ENCODE assay signal across 10 cellular contexts in the genomic region with DNA sequence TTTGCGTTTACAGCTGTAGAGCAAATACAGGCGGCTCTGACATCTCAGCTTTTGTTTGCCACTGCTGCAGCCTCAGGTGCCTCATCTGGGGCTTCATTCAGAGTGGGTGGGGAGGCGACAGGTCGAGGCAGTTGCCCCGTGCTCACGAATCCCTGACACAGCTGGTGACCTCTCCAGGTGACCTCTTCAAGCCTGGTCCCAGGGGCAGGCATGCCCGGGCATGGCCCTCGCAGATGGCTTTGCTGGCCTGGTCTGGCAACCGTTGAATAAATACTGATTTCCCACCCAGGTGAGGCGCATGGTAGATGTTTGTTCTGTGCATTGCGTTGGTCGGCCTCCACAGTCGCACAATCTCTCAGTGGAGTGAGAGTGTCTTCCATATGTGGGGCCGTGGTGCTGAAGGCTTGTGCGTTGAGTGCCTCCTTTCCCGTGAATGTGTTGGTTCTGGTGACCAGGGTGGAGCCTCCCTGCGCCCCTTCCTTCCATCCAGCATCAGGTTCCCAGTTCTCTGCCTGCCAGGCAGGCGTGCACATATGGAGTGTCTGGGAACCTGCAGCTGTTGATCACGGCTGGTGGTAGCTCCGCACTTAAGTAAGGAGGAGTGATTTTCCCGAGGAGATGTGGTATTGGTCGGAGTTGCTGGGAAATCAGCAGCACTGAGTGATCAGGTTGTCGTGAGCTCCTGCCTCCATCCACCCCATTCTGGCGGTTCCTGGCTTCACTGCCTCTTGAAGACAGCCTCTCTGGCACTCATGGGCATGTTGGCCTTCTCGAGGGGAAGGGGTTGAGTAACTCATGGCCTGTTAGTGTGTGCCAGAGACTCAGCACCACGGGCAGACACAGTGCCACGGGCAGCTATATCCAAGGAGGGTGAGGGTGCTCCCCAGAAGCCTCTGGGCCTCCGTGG.
DNase-seq lines count a peak whose midpoint lies in the region; ATAC-seq and TF ChIP-seq lines count a peak whose summit lies in the region.
"Had no signal": no experiment of that assay in that cellular context is flagged by ENCODE, and none has a peak within 500 bp of the region (broad histone marks: within the 10 kb centered on the region; RNA-seq: fewer than 3 reads in every experiment).

No MANE protein-coding gene starts in this region.

- H3K36me3 Mint-ChIP-seq in Caco-2 (ENCODE audit: insufficient read depth, unreplicated experiment), result peaks cover 22% of the 10 kb centered on the region
- no peaks in the 10 kb centered on the region for H3K36me3 Mint-ChIP-seq in glutamatergic neuron (ENCODE audit: unreplicated experiment)
- H3K36me3 Mint-ChIP-seq: CD14-positive monocyte had no signal

- CTCF ChIA-PET in Caco-2 (lab: Charles Lee), result no interaction called here

- no peak for ATAC-seq in HG02870 (IDR thresholded peaks at IDR 0.05; ENCODE audit: unreplicated experiment)

- peak overlapping the region; percentile 60 for H3K27ac Mint-ChIP-seq in Caco-2 (ENCODE audit: unreplicated experiment)
- H3K27ac Mint-ChIP-seq in glutamatergic neuron (ENCODE audit: unreplicated experiment), result peak overlapping the region; percentile 77

- H3K9me3 ChIP-seq in Caco-2 (no peaks in the 10 kb centered on the region), HUES6 (ENCODE audit: control insufficient read depth, insufficient read depth, low read depth, low read length) (no peaks in the 10 kb centered on the region), Karpas-422 (ENCODE audit: low read length) (peaks cover 12% of the 10 kb centered on the region; the same call in 1 of the 2 replicates)

- no peaks in the 10 kb centered on the region for H4K20me1 ChIP-seq in Karpas-422 (ENCODE audit: insufficient read depth, low read depth, low read length)

- intact Hi-C loops in Caco-2 (cut with micrococcal nuclease; ENCODE audit: unreplicated experiment), result no loop called here

- peaks cover 11% of the 10 kb centered on the region; the same call in 1 of the 2 replicates for H3K4me1 ChIP-seq in Caco-2
- peaks cover 46% of the 10 kb centered on the region for H3K4me1 ChIP-seq in HUES6 (ENCODE audit: control insufficient read depth, insufficient read depth, low read length)
- H3K4me1 ChIP-seq in Karpas-422 (ENCODE audit: low read length), result no peaks in the 10 kb centered on the region

- peaks cover 96% of the 10 kb centered on the region for H3K79me2 ChIP-seq in Karpas-422 (ENCODE audit: low read length)

- H3K4me3 ChIP-seq in Caco-2 (ENCODE audit: low read depth, low read length), result no peak overlapping the region
- H3K4me3 ChIP-seq in HUES6 (ENCODE audit: low read depth, low read length), result no peak overlapping the region
- no peak overlapping the region for H3K4me3 ChIP-seq in Karpas-422 (ENCODE audit: low read length)

- BruUV-seq in Caco-2 (replicated peaks; lab: Mats Ljungman, UMichigan), result no TSS peak

- H3K9me2 ChIP-seq in Karpas-422 (replicated peaks; ENCODE audit: insufficient read depth, low read length), result no peaks in the 10 kb centered on the region

- DNase-seq in Caco-2 (no peak), NCI-H748 treated with DMSO at 0.1 percent for 48 hours (lab: John Stamatoyannopoulos, UW) (peak; percentile 36), glutamatergic neuron (peak; percentile 35), LoVo (ENCODE audit: low spot score) (no peak), Karpas-422 (no peak), glomerular visceral epithelial cell (ENCODE audit: extremely low spot score) (no peak)
- DNase-seq: hippocampal formation had no signal

- H3K9ac ChIP-seq in HUES6 (ENCODE audit: low read length) (peak overlapping the region; percentile 40), Karpas-422 (ENCODE audit: low read length) (no peak overlapping the region)

- peaks cover 6% of the 10 kb centered on the region for H3K4me1 Mint-ChIP-seq in Caco-2 (ENCODE audit: low read depth, unreplicated experiment)
- H3K4me1 Mint-ChIP-seq in glutamatergic neuron (ENCODE audit: low read depth, unreplicated experiment), result peaks cover 52% of the 10 kb centered on the region
- H3K4me1 Mint-ChIP-seq: CD14-positive monocyte had no signal

- H3K4me3 Mint-ChIP-seq in Caco-2 (ENCODE audit: unreplicated experiment) (no peak overlapping the region), glutamatergic neuron (ENCODE audit: unreplicated experiment) (peak overlapping the region; percentile 55)
- H3K4me3 Mint-ChIP-seq: CD14-positive monocyte had no signal

- peaks cover 1% of the 10 kb centered on the region; the same call in 1 of the 2 replicates for H3K36me3 ChIP-seq in Caco-2 (ENCODE audit: control insufficient read depth, insufficient read depth, low read length)
- H3K36me3 ChIP-seq in HUES6 (ENCODE audit: control insufficient read depth, insufficient read depth, low read length), result no peaks in the 10 kb centered on the region
- H3K36me3 ChIP-seq in Karpas-422 (ENCODE audit: insufficient read depth, low read length), result peaks cover 3% of the 10 kb centered on the region; the same call in 1 of the 2 replicates

- POLR2A ChIA-PET in Caco-2 (lab: Charles Lee), result interaction anchor here (0.5 kb wide), 1 partner anchor 472 kb away, joined by 3 read pairs; no protein-coding TSS in a partner anchor

- H3K27ac ChIP-seq in HUES6 (ENCODE audit: low read depth, low read length) (peak overlapping the region; percentile 60), Karpas-422 (ENCODE audit: low read length) (no peak overlapping the region)

- H3K9me3 Mint-ChIP-seq in Caco-2 (ENCODE audit: unreplicated experiment), result no peaks in the 10 kb centered on the region
- H3K9me3 Mint-ChIP-seq in glutamatergic neuron (ENCODE audit: unreplicated experiment), result peaks cover 7% of the 10 kb centered on the region
- H3K9me3 Mint-ChIP-seq: CD14-positive monocyte had no signal

- H3K27me3 Mint-ChIP-seq in Caco-2 (ENCODE audit: insufficient read depth, unreplicated experiment) (no peaks in the 10 kb centered on the region), glutamatergic neuron (ENCODE audit: unreplicated experiment) (peaks cover 11% of the 10 kb centered on the region)

- TF ChIP-seq CTCF in Caco-2 (IDR thresholded peaks at IDR 0.05; ENCODE audit: insufficient read depth in 1 of 2, low read depth in 1 of 2, low read length in 1 of 2, severe bottlenecking in 1 of 2, unreplicated experiment in 1 of 2) (no peak), glutamatergic neuron (IDR thresholded peaks at IDR 0.05; ENCODE audit: partially characterized antibody, unreplicated experiment) (no peak)

- no peak overlapping the region for H3K4me2 ChIP-seq in Karpas-422 (ENCODE audit: low read depth, low read length, poor library complexity, severe bottlenecking)

- H2AFZ ChIP-seq in Karpas-422 (ENCODE audit: low read length), result no peak overlapping the region

- H3K27me3 ChIP-seq in Caco-2 (replicated peaks; ENCODE audit: control insufficient read depth, insufficient read depth, low read length) (no peaks in the 10 kb centered on the region), HUES6 (ENCODE audit: control insufficient read depth, insufficient read depth, low read length) (no peaks in the 10 kb centered on the region), Karpas-422 (ENCODE audit: low read length) (no peaks in the 10 kb centered on the region)

Comparison
In these comparisons a context has a peak if more than half of its experiments do, and no peak if none do; other contexts are left out.
1. DNase-seq: peak in NCI-H748 treated with DMSO at 0.1 percent for 48 hours (single experiment) and glutamatergic neuron (single experiment); none in Caco-2 (0 of 2), LoVo (single experiment), Karpas-422 (single experiment) and glomerular visceral epithelial cell (single experiment).